Comparison of ENCODE assay signal across 9 cellular contexts in genomic region chr7:2864204-2864985, GRCh38. TPM values are rescaled to one million over a fixed set of nuclear protein-coding genes. Genes with fewer than 3 reads are reported as not detected.
DNase-seq lines count a peak whose midpoint lies in the region; ATAC-seq, FAIRE-seq and TF ChIP-seq lines count a peak whose summit lies in the region.
"Had no signal": no experiment of that assay in that cellular context is flagged by ENCODE, and none has a peak within 500 bp of the region (broad histone marks: within the 10 kb centered on the region; RNA-seq: fewer than 3 reads in every experiment).

No MANE protein-coding gene starts in this region.

- no peaks in the 10 kb centered on the region for H4K20me1 ChIP-seq in HepG2 (ENCODE audit: insufficient read depth, low read length)

- POLR2A ChIA-PET in activated naive CD8-positive, alpha-beta T cell treated with anti-CD3 and anti-CD28 coated beads, Interleukin-2, amount 10 ng/mL, durations not matched to agents 7 days and 5 days (lab: Charles Lee) = interaction anchor here (0.8 kb wide), 1 partner anchor 29 kb away, joined by 3 read pairs; no protein-coding TSS in a partner anchor
- POLR2A ChIA-PET in HepG2 (lab: Yijun Ruan, JAX) = interaction anchor here (0.7 to 1.8 kb wide), 6 partner anchors 11 to 300 kb away, joined by 3 to 20 read pairs (median 5); no protein-coding TSS in a partner anchor

- intact Hi-C loops in HepG2 (cut with micrococcal nuclease; ENCODE audit: unreplicated experiment) = loop anchor here (5.0 to 10.0 kb wide), 2 partner anchors 62 to 1030 kb away; no protein-coding TSS in a partner anchor

- no peak for ATAC-seq in activated naive CD8-positive, alpha-beta T cell treated with anti-CD3 and anti-CD28 coated beads, Interleukin-2, amount 10 ng/mL, durations not matched to agents 7 days and 5 days (ENCODE audit: low read depth)
- ATAC-seq in HepG2 = peak; percentile 18

- H3K9me3 ChIP-seq in HepG2 (ENCODE audit: low read length) (no peaks in the 10 kb centered on the region), suprapubic skin (no peaks in the 10 kb centered on the region)

- H3K36me3 ChIP-seq in HepG2 (replicated peaks in 1 of 2; ENCODE audit: control insufficient read depth in 1 of 2, insufficient read depth in 2 of 2, low read length in 2 of 2) (no peaks in the 10 kb centered on the region), suprapubic skin (no peaks in the 10 kb centered on the region)

- H3K4me1 ChIP-seq in HepG2 (ENCODE audit: insufficient read depth, low read length) (peaks cover 41% of the 10 kb centered on the region), suprapubic skin (peaks cover 31% of the 10 kb centered on the region)

- 63% methylated on average over 12 of the region's 12 CpGs for WGBS in HepG2 (ENCODE audit: low lambda C conversion rate)
- WGBS in suprapubic skin = 86% methylated on average over 12 of the region's 12 CpGs

- H3K4me2 ChIP-seq in HepG2 (ENCODE audit: low read depth, low read length) = peak overlapping the region; percentile 96

- H3K4me1 Mint-ChIP-seq in T-helper 2 cell treated with Interferon-gamma antibody and Interleukin-4, amounts not matched to agents 5 μg/mL and 100 μg/mL, for 36 hours (ENCODE audit: low read depth) = peaks cover 21% of the 10 kb centered on the region
- H3K4me1 Mint-ChIP-seq in activated naive CD8-positive, alpha-beta T cell treated with anti-CD3 and anti-CD28 coated beads, Interleukin-2, amount 10 ng/mL, durations not matched to agents 7 days and 5 days = peaks cover 25% of the 10 kb centered on the region

- DNase-seq in T-helper 2 cell treated with Interferon-gamma antibody and Interleukin-4, amounts not matched to agents 5 μg/mL and 100 μg/mL, for 36 hours (ENCODE audit: low spot score) = no peak
- DNase-seq in T-helper 2 cell (no peak), HepG2 (ENCODE audit: low spot score) (peak; percentile 59), suprapubic skin (ENCODE audit: low spot score in 2 of 2) (no peak), NCI-H1694 treated with DMSO at 0.1 percent for 48 hours (lab: John Stamatoyannopoulos, UW) (no peak), NOMO-1 treated with DMSO at 0.1 percent for 48 hours (lab: John Stamatoyannopoulos, UW; ENCODE audit: unreplicated experiment) (no peak), COLO829 (ENCODE audit: low spot score) (no peak)
- no peak for DNase-seq in activated naive CD8-positive, alpha-beta T cell treated with anti-CD3 and anti-CD28 coated beads, Interleukin-2, amount 10 ng/mL, durations not matched to agents 7 days and 5 days

- TF ChIP-seq CTCF in HepG2 (CRISPR knock-in tag; IDR thresholded peaks at IDR 0.05) (no peak), suprapubic skin (IDR thresholded peaks at IDR 0.05) (no peak)

- H3K9ac ChIP-seq in HepG2 (ENCODE audit: insufficient read depth, low read depth, low read length) = peak overlapping the region; percentile 92

- peak; percentile 28 for FAIRE-seq in HepG2 (lab: Jason Lieb, UNC)
- FAIRE-seq: A204.1 had no signal

- CTCF ChIA-PET in HepG2 (lab: Yijun Ruan, JAX; ENCODE audit: low intra/inter-chr PET ratio, low total read pairs) = interaction anchor here (1.3 to 3.2 kb wide), 3 partner anchors 290 to 1033 kb away, joined by 4 to 16 read pairs (median 5); no protein-coding TSS in a partner anchor

- TSS peak; percentile 91 for BruUV-seq in HepG2 (replicated peaks; lab: Mats Ljungman, UMichigan)

- peak overlapping the region; percentile 94 for H3K27ac ChIP-seq in HepG2 (ENCODE audit: extremely low read length, insufficient read depth, low read length)
- H3K27ac ChIP-seq in suprapubic skin = peak overlapping the region; percentile 80

- H3K4me3 Mint-ChIP-seq in T-helper 2 cell treated with Interferon-gamma antibody and Interleukin-4, amounts not matched to agents 5 μg/mL and 100 μg/mL, for 36 hours = peak overlapping the region; percentile 81
- peak overlapping the region; percentile 77 for H3K4me3 Mint-ChIP-seq in activated naive CD8-positive, alpha-beta T cell treated with anti-CD3 and anti-CD28 coated beads, Interleukin-2, amount 10 ng/mL, durations not matched to agents 7 days and 5 days

- H3K27me3 ChIP-seq in HepG2 (ENCODE audit: control insufficient read depth in 1 of 2, insufficient read depth in 2 of 2, low read length in 2 of 2) = no peaks in the 10 kb centered on the region
- no peaks in the 10 kb centered on the region for H3K27me3 ChIP-seq in suprapubic skin

- TF ChIP-seq EP300 in HepG2 (IDR thresholded peaks at IDR 0.05; ENCODE audit: low read depth in 2 of 2, low read length in 2 of 2) = no peak
- no peak for TF ChIP-seq EP300 in HepG2 (CRISPR knock-in tag; IDR thresholded peaks at IDR 0.05; ENCODE audit: borderline replicate concordance)
- TF ChIP-seq EP300 in suprapubic skin (IDR thresholded peaks at IDR 0.05) = no peak

- TF ChIP-seq POLR2A in HepG2 (IDR thresholded peaks at IDR 0.05; ENCODE audit: insufficient read depth in 1 of 2, low read depth in 2 of 2, low read length in 2 of 2) = no peak
- no peak for TF ChIP-seq POLR2A in suprapubic skin (IDR thresholded peaks at IDR 0.05)

- H3K4me3 ChIP-seq in HepG2 (replicated peaks in 1 of 3; ENCODE audit: insufficient read depth in 1 of 3, low read depth in 2 of 3, low read length in 3 of 3) = peak overlapping the region; percentile 58 to 74 (median 60)
- no peak overlapping the region for H3K4me3 ChIP-seq in suprapubic skin

- no peak overlapping the region for H3K27ac Mint-ChIP-seq in T-helper 2 cell treated with Interferon-gamma antibody and Interleukin-4, amounts not matched to agents 5 μg/mL and 100 μg/mL, for 36 hours
- H3K27ac Mint-ChIP-seq in activated naive CD8-positive, alpha-beta T cell treated with anti-CD3 and anti-CD28 coated beads, Interleukin-2, amount 10 ng/mL, durations not matched to agents 7 days and 5 days = no peak overlapping the region

- no peaks in the 10 kb centered on the region for H3K9me3 Mint-ChIP-seq in T-helper 2 cell treated with Interferon-gamma antibody and Interleukin-4, amounts not matched to agents 5 μg/mL and 100 μg/mL, for 36 hours
- H3K9me3 Mint-ChIP-seq in activated naive CD8-positive, alpha-beta T cell treated with anti-CD3 and anti-CD28 coated beads, Interleukin-2, amount 10 ng/mL, durations not matched to agents 7 days and 5 days = no peaks in the 10 kb centered on the region

- in situ Hi-C loops in HepG2 (cut with HindIII; ENCODE audit: extremely low pct_ligation_motif_present, low pct_unique_long_range_greater_than_20kb) = no loop called here

- H3K79me2 ChIP-seq in HepG2 (ENCODE audit: insufficient read depth, low read length) = no peaks in the 10 kb centered on the region

- H2AFZ ChIP-seq in HepG2 (ENCODE audit: low read length) = no peak overlapping the region

- peaks cover 2% of the 10 kb centered on the region for H3K27me3 Mint-ChIP-seq in T-helper 2 cell treated with Interferon-gamma antibody and Interleukin-4, amounts not matched to agents 5 μg/mL and 100 μg/mL, for 36 hours (ENCODE audit: low read depth)
- H3K27me3 Mint-ChIP-seq in activated naive CD8-positive, alpha-beta T cell treated with anti-CD3 and anti-CD28 coated beads, Interleukin-2, amount 10 ng/mL, durations not matched to agents 7 days and 5 days = peaks cover 4% of the 10 kb centered on the region

- no peak for TF ChIP-seq RAD21 in HepG2 (CRISPR knock-in tag; IDR thresholded peaks at IDR 0.05)

- no peaks in the 10 kb centered on the region for H3K36me3 Mint-ChIP-seq in T-helper 2 cell treated with Interferon-gamma antibody and Interleukin-4, amounts not matched to agents 5 μg/mL and 100 μg/mL, for 36 hours (ENCODE audit: low read depth)
- no peaks in the 10 kb centered on the region for H3K36me3 Mint-ChIP-seq in activated naive CD8-positive, alpha-beta T cell treated with anti-CD3 and anti-CD28 coated beads, Interleukin-2, amount 10 ng/mL, durations not matched to agents 7 days and 5 days

TF ChIP-seq in HepG2, 621 proteins besides CTCF, POLR2A, EP300 and RAD21 (continues in another document):
- TF ChIP-seq ZNF850 (CRISPR knock-in tag; conservative IDR thresholded peaks at IDR 0.05) = 0 out of 2 replicates have a peak, but pooled peaks have one; percentile 81
- TF ChIP-seq DPF2 (CRISPR knock-in tag; IDR thresholded peaks at IDR 0.05; ENCODE audit: borderline replicate concordance, low read depth) = no peak
- TF ChIP-seq SAFB2 (CRISPR knock-in tag; IDR thresholded peaks at IDR 0.05; ENCODE audit: borderline replicate concordance, low read depth) = 0 out of 2 replicates have a peak, but pooled peaks have one; percentile 1
- no peak for TF ChIP-seq JARID2 (CRISPR knock-in tag; IDR thresholded peaks at IDR 0.05; ENCODE audit: insufficient replicate concordance)
- TF ChIP-seq REL (CRISPR knock-in tag; conservative IDR thresholded peaks at IDR 0.05) = 0 out of 2 replicates have a peak, but pooled peaks have one; percentile 29
- TF ChIP-seq CEBPG (CRISPR knock-in tag; IDR thresholded peaks at IDR 0.05) = peak; percentile 81
- peak; percentile 78 for TF ChIP-seq CEBPB (IDR thresholded peaks at IDR 0.05; ENCODE audit: borderline replicate concordance, low read depth, low read length)

RNA-seq across cellular contexts. Expression of gene GNA12, which starts 20.3 kb away (rescaled TPM):
- 10 to 100 TPM; 14.5 to 17.4 TPM for total RNA-seq in activated naive CD8-positive, alpha-beta T cell treated with anti-CD3 and anti-CD28 coated beads, Interleukin-2, amount 10 ng/mL, durations not matched to agents 7 days and 5 days
- 16.2 and 23.3 TPM in 2 replicates for total RNA-seq in HepG2 (2016; rRNA removed; fragmentation: Illumina TruSeq; extraction: Trizol)
- 7.2 and 7.5 TPM in 2 replicates for total RNA-seq in HepG2 (2016; cell fraction: cytosol; rRNA removed; fragmentation: Illumina TruSeq; extraction: Trizol; ENCODE audit: low read depth)
- 16.1 and 17.2 TPM in 2 replicates for total RNA-seq in HepG2 (2016; cell fraction: insoluble cytoplasmic fraction; rRNA removed; fragmentation: Illumina TruSeq; extraction: Trizol)
- 26.9 and 27.9 TPM in 2 replicates for total RNA-seq in HepG2 (2016; cell fraction: membrane; rRNA removed; fragmentation: Illumina TruSeq; extraction: Trizol)
- 14.4 and 16.2 TPM in 2 replicates for total RNA-seq in HepG2 (2016; cell fraction: nucleus; rRNA removed; fragmentation: Illumina TruSeq; extraction: Trizol)
- 50.9 and 68.0 TPM in 2 replicates for polyA plus RNA-seq in HepG2 (2011; rRNA removed)
- 45.6 and 47.6 TPM in 2 replicates for polyA plus RNA-seq in HepG2 (2011; cell fraction: cytosol; rRNA removed)
- 34.2 and 39.3 TPM in 2 replicates for polyA plus RNA-seq in HepG2 (2011; cell fraction: nucleus; rRNA removed)
- polyA plus RNA-seq in HepG2 (2012) = 39.2 and 40.4 TPM in 2 replicates
- polyA plus RNA-seq in HepG2 (2016; cell fraction: cytosol; fragmentation: Illumina TruSeq; extraction: Trizol; ENCODE audit: low read depth) = 11.0 and 12.4 TPM in 2 replicates
- 33.6 and 42.6 TPM in 2 replicates for polyA plus RNA-seq in HepG2 (2016; cell fraction: insoluble cytoplasmic fraction; fragmentation: Illumina TruSeq; extraction: Trizol; ENCODE audit: low read depth)
- 39.2 and 40.8 TPM in 2 replicates for polyA plus RNA-seq in HepG2 (2016; cell fraction: membrane; fragmentation: Illumina TruSeq; extraction: Trizol; ENCODE audit: low read depth)
- 26.9 and 29.3 TPM in 2 replicates for polyA plus RNA-seq in HepG2 (2016; cell fraction: nucleus; fragmentation: Illumina TruSeq; extraction: Trizol; ENCODE audit: insufficient read depth, low read depth)
- 54.6 and 166 TPM in 2 replicates for polyA minus RNA-seq in HepG2 (2011; rRNA and poly(A)+ RNA removed; ENCODE audit: low replicate concordance)
- polyA minus RNA-seq in HepG2 (2011; cell fraction: cytosol; rRNA and poly(A)+ RNA removed) = 37.4 and 48.5 TPM in 2 replicates
- 30.9 and 39.8 TPM in 2 replicates for polyA minus RNA-seq in HepG2 (2011; cell fraction: nucleus; rRNA and poly(A)+ RNA removed)
- total RNA-seq in suprapubic skin = 10 to 100 TPM in 3 of 4 donors, 1 to 10 TPM in 1; 9.7 to 15.0 (median 13.3) TPM
